ENCODE assay signal across 18 cellular contexts in the genomic region with DNA sequence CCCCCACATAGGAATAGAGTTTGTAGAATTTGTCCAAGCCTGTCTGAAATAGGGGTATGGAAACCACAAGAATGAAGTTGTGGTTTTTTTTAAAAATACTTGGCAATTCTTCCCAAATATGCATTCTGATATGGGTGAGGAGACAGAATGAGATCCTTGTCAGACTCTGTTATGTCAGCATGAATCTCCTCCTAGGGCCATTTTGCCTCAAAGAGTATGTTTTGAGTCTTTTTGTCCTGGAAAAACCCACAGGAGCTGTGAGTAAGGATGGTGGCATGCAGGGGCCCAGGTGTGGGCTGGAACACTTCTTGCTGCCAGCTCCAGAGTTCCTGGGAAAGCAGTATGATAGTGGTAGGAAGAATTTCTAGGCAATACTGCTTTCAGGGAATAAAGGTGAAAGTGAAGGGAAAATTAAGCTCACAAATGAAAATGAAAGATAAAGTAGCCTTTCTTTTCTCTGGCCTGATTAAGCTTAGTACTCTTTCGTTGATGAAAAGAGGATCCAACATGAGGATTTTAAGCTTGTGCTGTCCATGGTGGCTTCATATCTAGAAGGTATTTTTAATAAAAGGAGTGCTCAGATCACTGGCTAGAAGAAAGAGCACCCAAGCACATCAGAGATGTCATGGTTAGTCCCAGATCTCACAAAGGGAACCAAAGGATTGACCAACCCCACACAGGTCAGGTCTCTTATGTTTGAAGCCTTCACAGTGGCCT.
DNase-seq lines count a peak whose midpoint lies in the region; ATAC-seq and TF ChIP-seq lines count a peak whose summit lies in the region.
"Had no signal": no experiment of that assay in that cellular context is flagged by ENCODE, and none has a peak within 500 bp of the region (broad histone marks: within the 10 kb centered on the region; RNA-seq: fewer than 3 reads in every experiment).

No MANE protein-coding gene starts in this region.

- no peak overlapping the region for H3K27ac ChIP-seq in GM23248
- peak overlapping the region; percentile 86 for H3K27ac ChIP-seq in RWPE2 (ENCODE audit: poor library complexity, severe bottlenecking)
- no peak overlapping the region for H3K27ac ChIP-seq in esophagus muscularis mucosa (replicated peaks in 1 of 4)

- H3K9me2 ChIP-seq in GM23248 (ENCODE audit: insufficient read depth) = no peaks in the 10 kb centered on the region

- H3K4me3 Mint-ChIP-seq in natural killer cell treated with Interleukin-12 subunit alpha and Interleukin-12 subunit beta and Interleukin-15 and Interleukin-18, amount 100 ng/mL, for 72 hours = no peak overlapping the region
- H3K4me3 Mint-ChIP-seq in activated CD4-positive, alpha-beta memory T cell treated with anti-CD3 and anti-CD28 coated beads for 36 hours = no peak overlapping the region
- H3K4me3 Mint-ChIP-seq: activated T-cell treated with anti-CD3 and anti-CD28 coated beads, Interleukin-2, amount 50 U/mL, for 4 hours; memory B cell; stimulated activated naive CD8-positive, alpha-beta T cell treated with anti-CD3 and anti-CD28 coated beads, Interleukin-15, Interleukin-2, amounts not matched to agents 100 ng/mL and 50 ng/mL, for 24 hours had no signal

- peaks cover 13% of the 10 kb centered on the region; the same call in 1 of the 2 replicates for H3F3A ChIP-seq in GM23248 (ENCODE audit: insufficient read depth)

- TF ChIP-seq EP300 in esophagus muscularis mucosa (IDR thresholded peaks at IDR 0.05) = no peak

- no peak overlapping the region for H3K9ac ChIP-seq in GM23248

- ATAC-seq in RWPE2 (ENCODE audit: low read depth) (peak; percentile 84), HG02588 (IDR thresholded peaks at IDR 0.05; ENCODE audit: unreplicated experiment) (no peak)
- ATAC-seq in natural killer cell treated with Interleukin-12 subunit alpha and Interleukin-12 subunit beta and Interleukin-15 and Interleukin-18, amount 100 ng/mL, for 72 hours = no peak
- ATAC-seq: activated T-cell treated with anti-CD3 and anti-CD28 coated beads, Interleukin-2, amount 50 U/mL, for 4 hours had no signal

- no peak overlapping the region for H2AFZ ChIP-seq in GM23248

- no peaks in the 10 kb centered on the region for H3K4me1 Mint-ChIP-seq in natural killer cell treated with Interleukin-12 subunit alpha and Interleukin-12 subunit beta and Interleukin-15 and Interleukin-18, amount 100 ng/mL, for 72 hours (ENCODE audit: low read depth in 2 of 2)
- H3K4me1 Mint-ChIP-seq in activated CD4-positive, alpha-beta memory T cell treated with anti-CD3 and anti-CD28 coated beads for 36 hours (ENCODE audit: low read depth) = no peaks in the 10 kb centered on the region

- H3K4me1 ChIP-seq in GM23248 (ENCODE audit: insufficient read depth) (peaks cover 13% of the 10 kb centered on the region), RWPE2 (ENCODE audit: insufficient read depth, poor library complexity, severe bottlenecking) (peaks cover 27% of the 10 kb centered on the region), esophagus muscularis mucosa (no peaks in the 10 kb centered on the region)

- in situ Hi-C loops in GM23248 (cut with MboI) = no loop called here

- H4K20me1 ChIP-seq in GM23248 (ENCODE audit: insufficient read depth) = no peaks in the 10 kb centered on the region

- CTCF ChIA-PET in activated CD4-positive, alpha-beta memory T cell treated with anti-CD3 and anti-CD28 coated beads for 36 hours (lab: Charles Lee) = no interaction called here

- TF ChIP-seq CTCF in RWPE2 (IDR thresholded peaks at IDR 0.05; ENCODE audit: poor library complexity, severe bottlenecking) (no peak), esophagus muscularis mucosa (IDR thresholded peaks at IDR 0.05) (no peak), retinal pigment epithelial cell (conservative IDR thresholded peaks at IDR 0.05; ENCODE audit: low read depth, low read length) (no peak)

- peak overlapping the region; percentile 65 for H3K4me2 ChIP-seq in GM23248 (ENCODE audit: unreplicated experiment)

- no peaks in the 10 kb centered on the region for H3K36me3 ChIP-seq in GM23248 (ENCODE audit: low read depth)
- no peaks in the 10 kb centered on the region for H3K36me3 ChIP-seq in RWPE2 (ENCODE audit: low read depth)
- H3K36me3 ChIP-seq in esophagus muscularis mucosa = no peaks in the 10 kb centered on the region

- H3K9me3 Mint-ChIP-seq in natural killer cell treated with Interleukin-12 subunit alpha and Interleukin-12 subunit beta and Interleukin-15 and Interleukin-18, amount 100 ng/mL, for 72 hours = no peaks in the 10 kb centered on the region
- H3K9me3 Mint-ChIP-seq in activated CD4-positive, alpha-beta memory T cell treated with anti-CD3 and anti-CD28 coated beads for 36 hours = no peaks in the 10 kb centered on the region
- H3K9me3 Mint-ChIP-seq: activated T-cell treated with anti-CD3 and anti-CD28 coated beads, Interleukin-2, amount 50 U/mL, for 4 hours; memory B cell; stimulated activated naive CD8-positive, alpha-beta T cell treated with anti-CD3 and anti-CD28 coated beads, Interleukin-15, Interleukin-2, amounts not matched to agents 100 ng/mL and 50 ng/mL, for 24 hours had no signal

- H3K9me3 ChIP-seq in GM23248 (ENCODE audit: low read depth) = no peaks in the 10 kb centered on the region
- no peaks in the 10 kb centered on the region for H3K9me3 ChIP-seq in RWPE2 (ENCODE audit: severe bottlenecking)
- no peaks in the 10 kb centered on the region for H3K9me3 ChIP-seq in esophagus muscularis mucosa

- no peak overlapping the region for H3K4me3 ChIP-seq in GM23248
- no peak overlapping the region for H3K4me3 ChIP-seq in RWPE2 (ENCODE audit: severe bottlenecking)
- H3K4me3 ChIP-seq in esophagus muscularis mucosa = no peak overlapping the region
- H3K4me3 ChIP-seq in retinal pigment epithelial cell (ENCODE audit: low read length) = no peak overlapping the region
- H3K4me3 ChIP-seq: skin epidermis had no signal

- no peaks in the 10 kb centered on the region for H3K79me2 ChIP-seq in GM23248 (ENCODE audit: insufficient read depth)

- H3K36me3 Mint-ChIP-seq in natural killer cell treated with Interleukin-12 subunit alpha and Interleukin-12 subunit beta and Interleukin-15 and Interleukin-18, amount 100 ng/mL, for 72 hours = no peaks in the 10 kb centered on the region
- H3K36me3 Mint-ChIP-seq in activated CD4-positive, alpha-beta memory T cell treated with anti-CD3 and anti-CD28 coated beads for 36 hours = no peaks in the 10 kb centered on the region
- H3K36me3 Mint-ChIP-seq: memory B cell had no signal

- TF ChIP-seq POLR2A in esophagus muscularis mucosa (IDR thresholded peaks at IDR 0.05; ENCODE audit: low read depth) = no peak

- H3K27me3 ChIP-seq in GM23248 (replicated peaks; ENCODE audit: insufficient read depth) = no peaks in the 10 kb centered on the region
- H3K27me3 ChIP-seq in RWPE2 (ENCODE audit: insufficient read depth, poor library complexity, severe bottlenecking) = no peaks in the 10 kb centered on the region
- H3K27me3 ChIP-seq in esophagus muscularis mucosa = no peaks in the 10 kb centered on the region

- H3K27me3 Mint-ChIP-seq in natural killer cell treated with Interleukin-12 subunit alpha and Interleukin-12 subunit beta and Interleukin-15 and Interleukin-18, amount 100 ng/mL, for 72 hours = peaks cover 0 to 7% of the 10 kb centered on the region in 2 donors
- H3K27me3 Mint-ChIP-seq in activated CD4-positive, alpha-beta memory T cell treated with anti-CD3 and anti-CD28 coated beads for 36 hours = peaks cover 4% of the 10 kb centered on the region
- H3K27me3 Mint-ChIP-seq: memory B cell; stimulated activated naive CD8-positive, alpha-beta T cell treated with anti-CD3 and anti-CD28 coated beads, Interleukin-15, Interleukin-2, amounts not matched to agents 100 ng/mL and 50 ng/mL, for 24 hours had no signal

- intact Hi-C loops in esophagus muscularis mucosa (cut with DNase I) = no loop called here
- intact Hi-C loops in activated CD4-positive, alpha-beta memory T cell treated with anti-CD3 and anti-CD28 coated beads for 36 hours (cut with micrococcal nuclease) = no loop called here

- no peak overlapping the region for H3K27ac Mint-ChIP-seq in natural killer cell treated with Interleukin-12 subunit alpha and Interleukin-12 subunit beta and Interleukin-15 and Interleukin-18, amount 100 ng/mL, for 72 hours
- H3K27ac Mint-ChIP-seq in activated CD4-positive, alpha-beta memory T cell treated with anti-CD3 and anti-CD28 coated beads for 36 hours = no peak overlapping the region
- H3K27ac Mint-ChIP-seq: memory B cell; stimulated activated naive CD8-positive, alpha-beta T cell treated with anti-CD3 and anti-CD28 coated beads, Interleukin-15, Interleukin-2, amounts not matched to agents 100 ng/mL and 50 ng/mL, for 24 hours had no signal

- POLR2A ChIA-PET in activated CD4-positive, alpha-beta memory T cell treated with anti-CD3 and anti-CD28 coated beads for 36 hours (lab: Charles Lee) = no interaction called here

- DNase-seq in GM23248 (peak; percentile 40), RWPE2 (ENCODE audit: low spot score) (peak; percentile 74), esophagus muscularis mucosa (ENCODE audit: extremely low spot score) (peak; percentile 19), retinal pigment epithelial cell (ENCODE audit: low read depth) (peak; percentile 17), NCI-H2227 (lab: John Stamatoyannopoulos, UW; ENCODE audit: unreplicated experiment) (no peak)
- DNase-seq in natural killer cell treated with Interleukin-12 subunit alpha and Interleukin-12 subunit beta and Interleukin-15 and Interleukin-18, amount 100 ng/mL, for 72 hours (ENCODE audit: low spot score) = no peak
- DNase-seq in activated CD4-positive, alpha-beta memory T cell treated with anti-CD3 and anti-CD28 coated beads for 36 hours = no peak
- DNase-seq: activated CD4-positive, alpha-beta T cell treated with anti-CD3 and anti-CD28 coated beads for 48 hours; activated T-cell treated with anti-CD3 and anti-CD28 coated beads, Interleukin-2, amount 50 U/mL, for 4 hours; amniotic stem cell; MV-4-11; NK-92 treated with Interleukin-12 subunit alpha and Interleukin-12 subunit beta, amount 100 ng/mL, for 24 hours; SHP77 treated with DMSO at 0.1 percent for 48 hours; T1000 had no signal

- WGBS in GM23248 (ENCODE audit: low coverage in 1 of 2, low lambda C conversion rate in 2 of 2, missing lambda C conversion rate in 2 of 2), 2 experiments = 7 to 17% methylated on average over 1 of the region's 1 CpG
- 79% methylated on average over 1 of the region's 1 CpG for WGBS in esophagus muscularis mucosa

Comparison
In these comparisons a context has a peak if more than half of its experiments do, and no peak if none do; other contexts are left out.
1. DNase-seq: peak in GM23248 (single experiment), RWPE2 (single experiment), esophagus muscularis mucosa (single experiment) and retinal pigment epithelial cell (single experiment); none in NCI-H2227 (single experiment), natural killer cell treated with Interleukin-12 subunit alpha and Interleukin-12 subunit beta and Interleukin-15 and Interleukin-18, amount 100 ng/mL, for 72 hours (single experiment) and activated CD4-positive, alpha-beta memory T cell treated with anti-CD3 and anti-CD28 coated beads for 36 hours (single experiment).